Comparison of ENCODE assay signal across 8 cellular contexts in the genomic region with DNA sequence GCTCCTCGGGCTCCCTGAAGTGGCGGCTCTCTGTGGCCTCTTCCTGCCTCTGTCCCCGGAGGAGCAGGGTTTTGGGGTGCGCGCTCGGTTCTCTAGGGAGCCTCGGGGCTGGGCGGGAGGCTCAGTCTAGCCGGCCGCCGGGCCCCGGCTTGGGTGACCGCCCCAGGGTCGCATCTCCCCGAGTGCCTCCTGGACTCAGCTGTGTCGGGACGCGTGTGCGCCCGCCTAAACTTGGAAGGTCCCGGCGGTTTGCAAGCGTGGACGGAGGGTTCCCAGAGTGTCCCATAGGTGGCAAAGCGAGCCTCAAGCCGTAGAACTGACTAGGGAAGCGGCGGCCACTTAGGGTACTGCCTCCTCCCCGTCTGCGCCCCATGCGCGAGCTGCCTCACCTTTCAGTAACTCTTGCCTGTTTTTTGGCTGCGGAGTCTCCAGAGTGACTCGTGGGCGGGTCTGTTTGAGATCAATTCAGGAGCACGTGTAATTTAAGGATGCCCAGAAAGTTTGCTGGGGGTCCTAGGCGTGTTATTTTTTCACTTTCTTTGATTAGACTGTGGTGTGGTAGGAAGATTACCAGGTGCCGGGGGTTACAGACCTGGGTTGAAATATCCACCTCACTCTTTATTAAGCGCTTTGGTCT. TPM values are rescaled to one million over a fixed set of nuclear protein-coding genes. Genes with fewer than 3 reads are reported as not detected.
DNase-seq lines count a peak whose midpoint lies in the region; ATAC-seq and TF ChIP-seq lines count a peak whose summit lies in the region.

No MANE protein-coding gene starts in this region.

- TF ChIP-seq POLR2A in ovary (IDR thresholded peaks at IDR 0.05): no peak

- peak; percentile 57 for DNase-seq in G401 (ENCODE audit: low spot score)
- DNase-seq in KG1 (lab: John Stamatoyannopoulos, UW): peak; percentile 48
- DNase-seq in SK-N-DZ (ENCODE audit: low spot score): peak; percentile 83
- peak; percentile 81 for DNase-seq in activated naive CD4-positive, alpha-beta T cell treated with anti-CD3 and anti-CD28 coated beads, Interleukin-2, amount 10 ng/mL, durations not matched to agents 7 days and 5 days
- DNase-seq in glomerular visceral epithelial cell (ENCODE audit: extremely low spot score): peak; percentile 73
- DNase-seq in ovary: peak in 4 of 5 donors; percentile 41 to 66 (median 56)
- peak; percentile 63 to 78 for DNase-seq in tibial artery

- H3K27ac Mint-ChIP-seq in activated naive CD4-positive, alpha-beta T cell treated with anti-CD3 and anti-CD28 coated beads, Interleukin-2, amount 10 ng/mL, durations not matched to agents 7 days and 5 days: peak overlapping the region; percentile 94

- TF ChIP-seq CTCF in ovary (IDR thresholded peaks at IDR 0.05): peak in 2 of 3 donors; percentile 52 to 61
- peak; percentile 49 to 61 for TF ChIP-seq CTCF in tibial artery (IDR thresholded peaks at IDR 0.05)

- intact Hi-C loops in ovary (cut with DNase I) (no loop called here), tibial artery (cut with DNase I; ENCODE audit: low total_unique reads) (loop anchor here (10.0 kb wide), 1 partner anchor 219 kb away; a partner anchor contains a TSS)

- no peaks in the 10 kb centered on the region for H3K9me3 ChIP-seq in ovary
- no peaks in the 10 kb centered on the region for H3K9me3 ChIP-seq in tibial artery

- H3K4me1 ChIP-seq in ovary (ENCODE audit: insufficient read depth) (peaks cover 3% of the 10 kb centered on the region), tibial artery (peaks cover 0 to 15% (median 8%) of the 10 kb centered on the region in 4 donors)

- H3K4me3 ChIP-seq in ovary (peak overlapping the region; percentile 54), tibial artery (peak overlapping the region; percentile 79 to 88)

- H3K27ac ChIP-seq in ovary (peak overlapping the region; percentile 61 to 86), tibial artery (peak overlapping the region; percentile 84 to 94)

- in situ Hi-C loops in G401 (cut with HindIII; ENCODE audit: low sequenced_read_pairs): no loop called here

- no peaks in the 10 kb centered on the region for H3K9me3 Mint-ChIP-seq in activated naive CD4-positive, alpha-beta T cell treated with anti-CD3 and anti-CD28 coated beads, Interleukin-2, amount 10 ng/mL, durations not matched to agents 7 days and 5 days

- H3K27me3 Mint-ChIP-seq in activated naive CD4-positive, alpha-beta T cell treated with anti-CD3 and anti-CD28 coated beads, Interleukin-2, amount 10 ng/mL, durations not matched to agents 7 days and 5 days: peaks cover 13% of the 10 kb centered on the region

- CTCF ChIA-PET in activated naive CD4-positive, alpha-beta T cell treated with anti-CD3 and anti-CD28 coated beads, Interleukin-2, amount 10 ng/mL, durations not matched to agents 7 days and 5 days (lab: Charles Lee): interaction anchor here (0.9 kb wide), 1 partner anchor 216 kb away, joined by 3 read pairs; a partner anchor contains a TSS

- no peaks in the 10 kb centered on the region for H3K36me3 ChIP-seq in ovary
- no peaks in the 10 kb centered on the region for H3K36me3 ChIP-seq in tibial artery

- TF ChIP-seq EP300 in ovary (IDR thresholded peaks at IDR 0.05): no peak

- peak overlapping the region; percentile 91 for H3K4me3 Mint-ChIP-seq in activated naive CD4-positive, alpha-beta T cell treated with anti-CD3 and anti-CD28 coated beads, Interleukin-2, amount 10 ng/mL, durations not matched to agents 7 days and 5 days

- ATAC-seq in GM21825 (IDR thresholded peaks at IDR 0.05; ENCODE audit: unreplicated experiment): peak; percentile 51

- H3K27me3 ChIP-seq in ovary: no peaks in the 10 kb centered on the region
- no peaks in the 10 kb centered on the region for H3K27me3 ChIP-seq in tibial artery

- peaks cover 35% of the 10 kb centered on the region for H3K4me1 Mint-ChIP-seq in activated naive CD4-positive, alpha-beta T cell treated with anti-CD3 and anti-CD28 coated beads, Interleukin-2, amount 10 ng/mL, durations not matched to agents 7 days and 5 days

- 1% methylated on average over 34 to 39 of the region's 39 CpGs for WGBS in ovary, 3 donors

- peaks cover 7% of the 10 kb centered on the region for H3K36me3 Mint-ChIP-seq in activated naive CD4-positive, alpha-beta T cell treated with anti-CD3 and anti-CD28 coated beads, Interleukin-2, amount 10 ng/mL, durations not matched to agents 7 days and 5 days

RNA-seq across cellular contexts. Expression of a gene that starts 0.7 kb away (rescaled TPM):
- total RNA-seq in G401 (2014; rRNA removed; shearing (Covaris generic)): 84.7 and 120 TPM in 2 replicates
- 316 and 423 TPM in 2 replicates for polyA plus RNA-seq in SK-N-DZ (2014; cell fraction: cytosol; rRNA removed)
- 311 and 338 TPM in 2 replicates for polyA plus RNA-seq in SK-N-DZ (2014; cell fraction: nucleus; rRNA removed)
- total RNA-seq in ovary: 10 to 100 TPM; 34.6 to 53.0 (median 42.1) TPM
- 10 to 100 TPM; 35.7 to 47.1 TPM for polyA plus RNA-seq in ovary

RNA-seq across cellular contexts. Expression of a gene that starts 41.0 kb away (rescaled TPM):
- total RNA-seq in G401 (2014; rRNA removed; shearing (Covaris generic)): 70.3 and 115 TPM in 2 replicates
- 93.4 and 97.7 TPM in 2 replicates for polyA plus RNA-seq in SK-N-DZ (2014; cell fraction: cytosol; rRNA removed)
- polyA plus RNA-seq in SK-N-DZ (2014; cell fraction: nucleus; rRNA removed): 53.8 and 70.9 TPM in 2 replicates
- 10 to 100 TPM; 13.1 to 27.4 (median 21.8) TPM for total RNA-seq in ovary
- polyA plus RNA-seq in ovary: 10 to 100 TPM; 19.9 to 30.6 TPM

RNA-seq across cellular contexts. Expression of a gene that starts 41.2 kb away (rescaled TPM):
- total RNA-seq in G401 (2014; rRNA removed; shearing (Covaris generic)): 241 and 256 TPM in 2 replicates
- 216 and 236 TPM in 2 replicates for polyA plus RNA-seq in SK-N-DZ (2014; cell fraction: cytosol; rRNA removed)
- polyA plus RNA-seq in SK-N-DZ (2014; cell fraction: nucleus; rRNA removed): 149 and 176 TPM in 2 replicates
- total RNA-seq in ovary: 100 to 1,000 TPM in 1 of 7 donors, 10 to 100 TPM in 6; 66.6 to 102 (median 71.8) TPM
- polyA plus RNA-seq in ovary: 100 to 1,000 TPM in 1 of 2 donors, 10 to 100 TPM in 1; 66.7 to 185 TPM

Comparison
In these comparisons a context has a peak if more than half of its experiments do, and no peak if none do; other contexts are left out.
1. Peak in every context shown above with its lines: DNase-seq, ATAC-seq, H3K4me3 ChIP-seq and H3K27ac ChIP-seq.